15 cellular contexts compared by ENCODE assay signal in genomic region chr22:22210889-22211833, GRCh38. TPM values are rescaled to one million over a fixed set of nuclear protein-coding genes. Genes with fewer than 3 reads are reported as not detected.
DNase-seq lines count a peak whose midpoint lies in the region; ATAC-seq and TF ChIP-seq lines count a peak whose summit lies in the region.
"Had no signal": no experiment of that assay in that cellular context is flagged by ENCODE, and none has a peak within 500 bp of the region (broad histone marks: within the 10 kb centered on the region; RNA-seq: fewer than 3 reads in every experiment).

No MANE protein-coding gene starts in this region.

- H3K9me3 ChIP-seq in MM.1S (replicated peaks; ENCODE audit: insufficient read depth, low read length), result no peaks in the 10 kb centered on the region
- H3K9me3 ChIP-seq: thoracic aorta had no signal

- no peaks in the 10 kb centered on the region for H3K9me3 Mint-ChIP-seq in activated T-cell treated with anti-CD3 and anti-CD28 coated beads, Interleukin-2, amount 50 U/mL, for 72 hours
- H3K9me3 Mint-ChIP-seq in activated naive CD8-positive, alpha-beta T cell treated with anti-CD3 and anti-CD28 coated beads for 36 hours, result no peaks in the 10 kb centered on the region

- no peaks in the 10 kb centered on the region for H3F3A ChIP-seq in MM.1S (ENCODE audit: insufficient read depth, low read length)

- no peaks in the 10 kb centered on the region for H3K79me2 ChIP-seq in MM.1S (ENCODE audit: low read length)

- H3K27me3 Mint-ChIP-seq in activated T-cell treated with anti-CD3 and anti-CD28 coated beads, Interleukin-2, amount 50 U/mL, for 72 hours (ENCODE audit: low read depth), result peaks cover 6% of the 10 kb centered on the region
- H3K27me3 Mint-ChIP-seq in activated naive CD8-positive, alpha-beta T cell treated with anti-CD3 and anti-CD28 coated beads for 36 hours, result peaks cover 4% of the 10 kb centered on the region

- peak overlapping the region; percentile 12; the same call in 1 of the 2 replicates for H3K27ac ChIP-seq in MM.1S (ENCODE audit: low read length)
- H3K27ac ChIP-seq: SK-N-MC, thoracic aorta had no signal

- peaks cover 56% of the 10 kb centered on the region for H3K4me1 Mint-ChIP-seq in activated T-cell treated with anti-CD3 and anti-CD28 coated beads, Interleukin-2, amount 50 U/mL, for 72 hours (ENCODE audit: low read depth)
- peaks cover 33% of the 10 kb centered on the region for H3K4me1 Mint-ChIP-seq in activated naive CD8-positive, alpha-beta T cell treated with anti-CD3 and anti-CD28 coated beads for 36 hours
- H3K4me1 Mint-ChIP-seq: H9 had no signal

- no peaks in the 10 kb centered on the region for H3K9me2 ChIP-seq in MM.1S (replicated peaks; ENCODE audit: insufficient read depth, low read length)

- H3K4me3 Mint-ChIP-seq in activated T-cell treated with anti-CD3 and anti-CD28 coated beads, Interleukin-2, amount 50 U/mL, for 72 hours, result peak overlapping the region; percentile 78 to 80
- H3K4me3 Mint-ChIP-seq in activated naive CD8-positive, alpha-beta T cell treated with anti-CD3 and anti-CD28 coated beads for 36 hours, result no peak overlapping the region
- H3K4me3 Mint-ChIP-seq: H9 had no signal

- no peaks in the 10 kb centered on the region for H4K20me1 ChIP-seq in MM.1S (ENCODE audit: insufficient read depth, low read length)

- H3K4me3 ChIP-seq in MM.1S (ENCODE audit: low read length), result no peak overlapping the region
- H3K4me3 ChIP-seq: MG63, SK-N-MC, thoracic aorta had no signal

- peak overlapping the region; percentile 96 for H3K27ac Mint-ChIP-seq in activated T-cell treated with anti-CD3 and anti-CD28 coated beads, Interleukin-2, amount 50 U/mL, for 72 hours
- peak overlapping the region; percentile 93 for H3K27ac Mint-ChIP-seq in activated naive CD8-positive, alpha-beta T cell treated with anti-CD3 and anti-CD28 coated beads for 36 hours
- H3K27ac Mint-ChIP-seq: H9 had no signal

- no peaks in the 10 kb centered on the region for H3K36me3 ChIP-seq in MM.1S (replicated peaks; ENCODE audit: insufficient read depth, low read length)
- H3K36me3 ChIP-seq: MG63, thoracic aorta had no signal

- ATAC-seq in activated T-cell treated with anti-CD3 and anti-CD28 coated beads, Interleukin-2, amount 50 U/mL, for 72 hours (replicated peaks in 1 of 2), result no peak
- no peak for ATAC-seq in GM21528 (IDR thresholded peaks at IDR 0.05; ENCODE audit: low FRiP score, unreplicated experiment)
- ATAC-seq in HG03095 (IDR thresholded peaks at IDR 0.05; ENCODE audit: unreplicated experiment), result no peak

- no peak for DNase-seq in activated T-cell treated with anti-CD3 and anti-CD28 coated beads, Interleukin-2, amount 50 U/mL, for 72 hours
- DNase-seq in activated T-cell treated with anti-CD3 and anti-CD28 coated beads for 4 hours (no peak), MM.1S (no peak), NCI-H2227 treated with DMSO at 0.1 percent for 48 hours (lab: John Stamatoyannopoulos, UW) (no peak)
- no peak for DNase-seq in activated naive CD8-positive, alpha-beta T cell treated with anti-CD3 and anti-CD28 coated beads for 36 hours
- DNase-seq in stimulated activated CD8-positive, alpha-beta memory T cell treated with anti-CD3 and anti-CD28 coated beads, Interleukin-4, amount 100 ng/mL, for 48 hours, result peak; percentile 36
- DNase-seq: cerebellar nuclear complex, H9, NCI-H1694 treated with DMSO at 0.1 percent for 48 hours, NCI-H510A had no signal

- H3K27me3 ChIP-seq in MM.1S (replicated peaks; ENCODE audit: insufficient read depth, low read length), result no peaks in the 10 kb centered on the region

- no peaks in the 10 kb centered on the region for H3K36me3 Mint-ChIP-seq in activated T-cell treated with anti-CD3 and anti-CD28 coated beads, Interleukin-2, amount 50 U/mL, for 72 hours (ENCODE audit: insufficient read depth in 2 of 2)
- H3K36me3 Mint-ChIP-seq in activated naive CD8-positive, alpha-beta T cell treated with anti-CD3 and anti-CD28 coated beads for 36 hours, result no peaks in the 10 kb centered on the region

- H3K4me1 ChIP-seq in MM.1S (ENCODE audit: low read length), result peaks cover 34% of the 10 kb centered on the region

- no peak overlapping the region for H3K9ac ChIP-seq in MM.1S (ENCODE audit: low read length)

- no peak overlapping the region for H2AFZ ChIP-seq in MM.1S (ENCODE audit: low read length)

- no peak for TF ChIP-seq CTCF in MM.1S (IDR thresholded peaks at IDR 0.05; ENCODE audit: low read length)

- H3K4me2 ChIP-seq in MM.1S (ENCODE audit: low read depth, low read length), result no peak overlapping the region

RNA-seq across cellular contexts. Expression of gene VPREB1, which starts 33.4 kb away (rescaled TPM):
- total RNA-seq in activated T-cell treated with anti-CD3 and anti-CD28 coated beads, Interleukin-2, amount 50 U/mL, for 72 hours, result not detected
- not detected for total RNA-seq in activated naive CD8-positive, alpha-beta T cell treated with anti-CD3 and anti-CD28 coated beads for 36 hours
- total RNA-seq: H9, thoracic aorta had no signal
